13 cellular contexts compared by ENCODE assay signal in the genomic region with DNA sequence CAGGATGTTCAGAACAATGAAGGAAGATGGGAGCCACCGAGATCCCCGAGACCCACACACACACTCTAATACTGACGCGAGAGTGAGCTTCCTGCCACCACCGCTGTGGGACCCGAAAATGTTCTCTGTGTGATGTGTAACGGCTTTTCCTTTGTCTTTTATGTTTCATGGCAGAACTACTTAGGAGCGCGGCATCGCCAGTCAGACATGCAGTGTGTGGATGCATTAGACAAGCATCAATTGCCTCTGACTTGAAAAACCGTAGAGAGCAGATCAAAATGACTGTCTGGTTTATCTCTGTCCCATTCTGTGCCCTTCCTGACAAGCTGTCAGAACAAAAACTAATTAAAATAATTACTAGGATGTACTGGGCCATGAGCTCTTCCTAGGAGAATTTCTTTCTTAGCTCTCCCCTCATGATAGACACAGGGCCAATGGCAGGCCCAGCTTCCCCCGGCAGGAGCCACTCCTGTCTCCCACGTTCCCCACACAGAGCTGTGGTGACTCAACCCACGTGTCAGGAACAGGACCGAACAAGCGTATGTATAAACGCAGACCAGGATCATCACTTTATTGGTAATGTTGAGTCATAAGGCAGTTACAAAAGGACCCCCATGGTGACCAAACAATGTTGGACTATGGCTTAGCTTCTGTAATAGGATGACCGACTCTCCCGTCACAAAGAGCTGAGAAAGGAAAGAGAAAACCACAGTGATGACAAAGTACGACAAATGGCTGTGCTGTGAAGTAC.
DNase-seq lines count a peak whose midpoint lies in the region; ATAC-seq and FAIRE-seq lines count a peak whose summit lies in the region.
"Had no signal": no experiment of that assay in that cellular context is flagged by ENCODE, and none has a peak within 500 bp of the region (broad histone marks: within the 10 kb centered on the region; RNA-seq: fewer than 3 reads in every experiment).

No MANE protein-coding gene starts in this region.

- FAIRE-seq in RCC 7860 (lab: Jason Lieb, UNC) = peak; percentile 8
- FAIRE-seq: GM12892 had no signal

- no peaks in the 10 kb centered on the region for H3K4me1 Mint-ChIP-seq in stimulated activated naive CD8-positive, alpha-beta T cell treated with anti-CD3 and anti-CD28 coated beads, Interleukin-15, amount 100 ng/mL, for 72 hours

- no peak overlapping the region for H3K4me3 Mint-ChIP-seq in stimulated activated naive CD8-positive, alpha-beta T cell treated with anti-CD3 and anti-CD28 coated beads, Interleukin-15, amount 100 ng/mL, for 72 hours
- H3K4me3 Mint-ChIP-seq: activated naive CD8-positive, alpha-beta T cell had no signal

- H3K27me3 Mint-ChIP-seq in stimulated activated naive CD8-positive, alpha-beta T cell treated with anti-CD3 and anti-CD28 coated beads, Interleukin-15, amount 100 ng/mL, for 72 hours = peaks cover 6% of the 10 kb centered on the region
- H3K27me3 Mint-ChIP-seq: activated naive CD8-positive, alpha-beta T cell had no signal

- peak; percentile 32 for ATAC-seq in stimulated activated naive CD8-positive, alpha-beta T cell treated with anti-CD3 and anti-CD28 coated beads, Interleukin-15, Interleukin-2, amounts not matched to agents 100 U/mL and 50 U/mL, for 24 hours
- ATAC-seq in stimulated activated naive CD8-positive, alpha-beta T cell treated with anti-CD3 and anti-CD28 coated beads, Interleukin-15, amount 100 ng/mL, for 72 hours = no peak
- peak; percentile 82 for ATAC-seq in esophagus mucosa

- H3K27ac Mint-ChIP-seq in stimulated activated naive CD8-positive, alpha-beta T cell treated with anti-CD3 and anti-CD28 coated beads, Interleukin-15, amount 100 ng/mL, for 72 hours = peak overlapping the region in 1 of 2 donors; percentile 28
- H3K27ac Mint-ChIP-seq: activated naive CD8-positive, alpha-beta T cell had no signal

- no peaks in the 10 kb centered on the region for H3K9me3 Mint-ChIP-seq in stimulated activated naive CD8-positive, alpha-beta T cell treated with anti-CD3 and anti-CD28 coated beads, Interleukin-15, amount 100 ng/mL, for 72 hours

- DNase-seq in stimulated activated naive CD8-positive, alpha-beta T cell treated with anti-CD3 and anti-CD28 coated beads, Interleukin-15, Interleukin-2, amounts not matched to agents 100 U/mL and 50 U/mL, for 24 hours = no peak
- no peak for DNase-seq in stimulated activated naive CD8-positive, alpha-beta T cell treated with anti-CD3 and anti-CD28 coated beads, Interleukin-15, amount 100 ng/mL, for 72 hours
- DNase-seq in RCC 7860 (ENCODE audit: low spot score) (peak; percentile 90), stromal cell of bone marrow (ENCODE audit: low read depth) (peak; percentile 36), NCI-H1436 treated with DMSO at 0.1 percent for 48 hours (lab: John Stamatoyannopoulos, UW) (no peak)
- no peak for DNase-seq in stimulated activated CD4-positive, alpha-beta T cell treated with anti-CD3 and anti-CD28 coated beads, Interleukin-1b, Interleukin-23, amount 100 ng/mL, for 48 hours
- DNase-seq in stimulated activated naive CD4-positive, alpha-beta T cell treated with Interleukin-2 at 50 U/mL for 16 hours (lab: John Stamatoyannopoulos, UW) = no peak
- DNase-seq: activated CD4-positive, CD25-positive, alpha-beta regulatory T cell treated with anti-CD3 and anti-CD28 coated beads, Interleukin-2, amount 50 U/mL, for 72 hours; DND-41; NCI-H2029 had no signal

Comparison
In these comparisons a context has a peak if more than half of its experiments do, and no peak if none do; other contexts are left out.
1. DNase-seq: peak in RCC 7860 (single experiment) and stromal cell of bone marrow (single experiment); none in stimulated activated naive CD8-positive, alpha-beta T cell treated with anti-CD3 and anti-CD28 coated beads, Interleukin-15, Interleukin-2, amounts not matched to agents 100 U/mL and 50 U/mL, for 24 hours (single experiment), stimulated activated naive CD8-positive, alpha-beta T cell treated with anti-CD3 and anti-CD28 coated beads, Interleukin-15, amount 100 ng/mL, for 72 hours (0 of 2), stimulated activated CD4-positive, alpha-beta T cell treated with anti-CD3 and anti-CD28 coated beads, Interleukin-1b, Interleukin-23, amount 100 ng/mL, for 48 hours (single experiment), NCI-H1436 treated with DMSO at 0.1 percent for 48 hours (single experiment) and stimulated activated naive CD4-positive, alpha-beta T cell treated with Interleukin-2 at 50 U/mL for 16 hours (single experiment).